In genomic region chr7:97011536-97012292, GRCh38 we compare ENCODE assay signal across 1 cellular context.
TF ChIP-seq lines count a peak whose summit lies in the region.

No MANE protein-coding gene starts in this region.

TF ChIP-seq in endothelial cell of umbilical vein, 7 proteins besides CTCF, POLR2A, EP300 and RAD21:
- TF ChIP-seq MAX (IDR thresholded peaks at IDR 0.05; ENCODE audit: insufficient read depth, insufficient read length) = no peak
- TF ChIP-seq FOS (IDR thresholded peaks at IDR 0.05; ENCODE audit: borderline replicate concordance, insufficient read depth, low read length) = no peak
- TF ChIP-seq GATA2 (IDR thresholded peaks at IDR 0.05; ENCODE audit: insufficient read depth, insufficient read length, low read depth, low read length) = no peak
- TF ChIP-seq JUN (IDR thresholded peaks at IDR 0.05; ENCODE audit: borderline replicate concordance, insufficient read depth, insufficient read length, low read depth) = no peak
- TF ChIP-seq EZH2 (IDR thresholded peaks at IDR 0.05; ENCODE audit: borderline replicate concordance, low read depth, low read length, severe bottlenecking) = peak; percentile 22
- TF ChIP-seq POLR2AphosphoS5 (IDR thresholded peaks at IDR 0.05; ENCODE audit: insufficient read depth, low read depth, low read length) = no peak
TF ChIP-seq in endothelial cell of umbilical vein: peak in this region for 1.
